ENCODE assay signal across 25 cellular contexts in the genomic region with DNA sequence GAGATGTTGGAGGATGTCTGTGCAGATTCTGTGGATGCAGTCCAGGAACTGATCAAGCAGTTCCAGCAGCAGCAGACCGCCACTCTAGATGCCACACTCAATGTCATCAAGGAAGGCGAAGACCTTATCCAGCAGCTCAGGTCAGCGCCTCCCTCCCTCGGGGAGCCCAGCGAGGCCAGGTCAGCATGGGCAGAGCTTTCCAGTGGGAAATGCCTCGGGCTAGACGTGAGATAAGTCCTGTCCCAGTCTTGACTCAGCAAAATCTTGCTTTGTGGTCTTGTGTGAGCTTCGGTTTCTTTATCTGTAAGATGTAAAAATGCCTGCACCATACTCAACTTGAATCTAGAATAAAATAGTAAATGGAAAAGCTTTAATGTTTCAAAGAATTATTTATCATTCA.
DNase-seq lines count a peak whose midpoint lies in the region; ATAC-seq and TF ChIP-seq lines count a peak whose summit lies in the region.
"Had no signal": no experiment of that assay in that cellular context is flagged by ENCODE, and none has a peak within 500 bp of the region (broad histone marks: within the 10 kb centered on the region; RNA-seq: fewer than 3 reads in every experiment).

No MANE protein-coding gene starts in this region.

- H3K79me2 ChIP-seq in parathyroid adenoma, result no peaks in the 10 kb centered on the region

- H3K9me3 Mint-ChIP-seq in activated CD4-positive, alpha-beta memory T cell treated with anti-CD3 and anti-CD28 coated beads for 36 hours, result no peaks in the 10 kb centered on the region
- no peaks in the 10 kb centered on the region for H3K9me3 Mint-ChIP-seq in activated CD4-positive, alpha-beta memory T cell treated with anti-CD3 and anti-CD28 coated beads, Interleukin-2, amount 10 ng/mL, durations not matched to agents 7 days and 5 days
- H3K9me3 Mint-ChIP-seq: dendritic cell treated with granulocyte-macrophage colony-stimulating factor and Interleukin-4, amounts not matched to agents 40 ng/mL and 50 ng/mL, for 4 days; memory B cell; T-cell had no signal

- no peaks in the 10 kb centered on the region for H3K36me3 ChIP-seq in parathyroid adenoma (ENCODE audit: control insufficient read depth, insufficient read depth, low read length)
- H3K36me3 ChIP-seq: cardiac muscle cell, neutrophil, prostate gland, SJCRH30 had no signal

- H3K27me3 ChIP-seq in parathyroid adenoma (ENCODE audit: control insufficient read depth, insufficient read depth, low read length), result no peaks in the 10 kb centered on the region
- H3K27me3 ChIP-seq: cardiac muscle cell, SJCRH30 had no signal

- intact Hi-C loops in activated CD4-positive, alpha-beta memory T cell treated with anti-CD3 and anti-CD28 coated beads for 36 hours (cut with micrococcal nuclease), result no loop called here

- H3K4me2 ChIP-seq in parathyroid adenoma (ENCODE audit: low read length), result no peak overlapping the region

- POLR2A ChIA-PET in activated CD4-positive, alpha-beta memory T cell treated with anti-CD3 and anti-CD28 coated beads for 36 hours (lab: Charles Lee), result no interaction called here
- POLR2A ChIA-PET in activated CD4-positive, alpha-beta memory T cell treated with anti-CD3 and anti-CD28 coated beads, Interleukin-2, amount 10 ng/mL, durations not matched to agents 7 days and 5 days (lab: Charles Lee), result no interaction called here

- no peak overlapping the region for H3K27ac Mint-ChIP-seq in activated CD4-positive, alpha-beta memory T cell treated with anti-CD3 and anti-CD28 coated beads for 36 hours
- no peak overlapping the region for H3K27ac Mint-ChIP-seq in activated CD4-positive, alpha-beta memory T cell treated with anti-CD3 and anti-CD28 coated beads, Interleukin-2, amount 10 ng/mL, durations not matched to agents 7 days and 5 days
- H3K27ac Mint-ChIP-seq: dendritic cell treated with granulocyte-macrophage colony-stimulating factor and Interleukin-4, amounts not matched to agents 40 ng/mL and 50 ng/mL, for 4 days; IgD-negative memory B cell; memory B cell; T-cell had no signal

- H3K4me3 Mint-ChIP-seq in activated CD4-positive, alpha-beta memory T cell treated with anti-CD3 and anti-CD28 coated beads for 36 hours, result no peak overlapping the region
- H3K4me3 Mint-ChIP-seq in activated CD4-positive, alpha-beta memory T cell treated with anti-CD3 and anti-CD28 coated beads, Interleukin-2, amount 10 ng/mL, durations not matched to agents 7 days and 5 days, result no peak overlapping the region
- H3K4me3 Mint-ChIP-seq: dendritic cell treated with granulocyte-macrophage colony-stimulating factor and Interleukin-4, amounts not matched to agents 40 ng/mL and 50 ng/mL, for 4 days; IgD-negative memory B cell; memory B cell; T-cell had no signal

- no peaks in the 10 kb centered on the region for H3K4me1 Mint-ChIP-seq in activated CD4-positive, alpha-beta memory T cell treated with anti-CD3 and anti-CD28 coated beads for 36 hours (ENCODE audit: low read depth)
- no peaks in the 10 kb centered on the region for H3K4me1 Mint-ChIP-seq in activated CD4-positive, alpha-beta memory T cell treated with anti-CD3 and anti-CD28 coated beads, Interleukin-2, amount 10 ng/mL, durations not matched to agents 7 days and 5 days
- H3K4me1 Mint-ChIP-seq: IgD-negative memory B cell, memory B cell, T-cell had no signal

- H3K27me3 Mint-ChIP-seq in activated CD4-positive, alpha-beta memory T cell treated with anti-CD3 and anti-CD28 coated beads for 36 hours, result peaks cover 11% of the 10 kb centered on the region
- peaks cover 17% of the 10 kb centered on the region for H3K27me3 Mint-ChIP-seq in activated CD4-positive, alpha-beta memory T cell treated with anti-CD3 and anti-CD28 coated beads, Interleukin-2, amount 10 ng/mL, durations not matched to agents 7 days and 5 days

- H3K9ac ChIP-seq in parathyroid adenoma, result no peak overlapping the region

- DNase-seq in ELR (ENCODE audit: low read depth) (peak; percentile 3), erythroblast (lab: John Stamatoyannopoulos, UW) (peak; percentile 2 to 7), HuH-7.5 (ENCODE audit: low spot score) (no peak)
- no peak for DNase-seq in activated CD4-positive, alpha-beta memory T cell treated with anti-CD3 and anti-CD28 coated beads for 36 hours
- DNase-seq in activated CD4-positive, alpha-beta memory T cell treated with anti-CD3 and anti-CD28 coated beads, Interleukin-2, amount 10 ng/mL, durations not matched to agents 7 days and 5 days, result no peak
- DNase-seq: activated CD4-positive, alpha-beta T cell treated with anti-CD3 and anti-CD28 coated beads, Interleukin-2, amount 50 U/mL, for 4 hours; activated CD4-positive, CD25-positive, alpha-beta regulatory T cell; activated gamma-delta T cell; C1 segment of cervical spinal cord; Caco-2; DMS79; NCI-H2107; NCI-H510A; SJCRH30; T-cell had no signal

- peaks cover 3% of the 10 kb centered on the region for H3K4me1 ChIP-seq in parathyroid adenoma
- H3K4me1 ChIP-seq: Caco-2, prostate gland had no signal

- peak overlapping the region; percentile 17 for H3K27ac ChIP-seq in angular gyrus (ENCODE audit: low read depth, low read length)
- no peak overlapping the region for H3K27ac ChIP-seq in parathyroid adenoma
- H3K27ac ChIP-seq: cardiac muscle cell, neutrophil, prostate gland, SJCRH30 had no signal

- TF ChIP-seq POLR2A in erythroblast (IDR thresholded peaks at IDR 0.05; ENCODE audit: low read length), result no peak

- H3K36me3 Mint-ChIP-seq in activated CD4-positive, alpha-beta memory T cell treated with anti-CD3 and anti-CD28 coated beads for 36 hours, result no peaks in the 10 kb centered on the region
- H3K36me3 Mint-ChIP-seq in activated CD4-positive, alpha-beta memory T cell treated with anti-CD3 and anti-CD28 coated beads, Interleukin-2, amount 10 ng/mL, durations not matched to agents 7 days and 5 days (ENCODE audit: low read depth), result no peaks in the 10 kb centered on the region
- H3K36me3 Mint-ChIP-seq: IgD-negative memory B cell, memory B cell, T-cell had no signal

- TF ChIP-seq CTCF in parathyroid adenoma (IDR thresholded peaks at IDR 0.05), result no peak

- no peak overlapping the region for H3K4me3 ChIP-seq in parathyroid adenoma (ENCODE audit: low read depth, low read length)
- H3K4me3 ChIP-seq: cardiac muscle cell, prostate gland, SJCRH30 had no signal

- no peak for ATAC-seq in GM21390 (IDR thresholded peaks at IDR 0.05; ENCODE audit: unreplicated experiment)
- ATAC-seq: HCT116, T-cell had no signal

- H3K9me3 ChIP-seq in parathyroid adenoma (ENCODE audit: control insufficient read depth, low read length), result no peaks in the 10 kb centered on the region
- H3K9me3 ChIP-seq: Caco-2, neutrophil, prostate gland, SJCRH30 had no signal

- peak overlapping the region; percentile 12 for H2AFZ ChIP-seq in parathyroid adenoma

- CTCF ChIA-PET in activated CD4-positive, alpha-beta memory T cell treated with anti-CD3 and anti-CD28 coated beads for 36 hours (lab: Charles Lee), result no interaction called here
- CTCF ChIA-PET in activated CD4-positive, alpha-beta memory T cell treated with anti-CD3 and anti-CD28 coated beads, Interleukin-2, amount 10 ng/mL, durations not matched to agents 7 days and 5 days (lab: Charles Lee), result no interaction called here

Comparison
In these comparisons a context has a peak if more than half of its experiments do, and no peak if none do; other contexts are left out.
1. DNase-seq: peak in ELR (single experiment) and erythroblast (2 of 2); none in activated CD4-positive, alpha-beta memory T cell treated with anti-CD3 and anti-CD28 coated beads for 36 hours (single experiment), HuH-7.5 (single experiment) and activated CD4-positive, alpha-beta memory T cell treated with anti-CD3 and anti-CD28 coated beads, Interleukin-2, amount 10 ng/mL, durations not matched to agents 7 days and 5 days (single experiment).